Comparison of ENCODE assay signal across 35 cellular contexts in genomic region chr2:155294358-155294757, GRCh38.
"Had no signal": no experiment of that assay in that cellular context is flagged by ENCODE, and none has a peak within 500 bp of the region (broad histone marks: within the 10 kb centered on the region; RNA-seq: fewer than 3 reads in every experiment).

No MANE protein-coding gene starts in this region.

- H3K36me3 Mint-ChIP-seq: activated CD8-positive, alpha-beta memory T cell treated with anti-CD3 and anti-CD28 coated beads, Interleukin-2, amount 10 ng/mL, durations not matched to agents 7 days and 5 days; activated naive CD4-positive, alpha-beta T cell treated with anti-CD3 and anti-CD28 coated beads, Interleukin-2, amount 10 ng/mL, durations not matched to agents 7 days and 5 days; activated naive CD4-positive, alpha-beta T cell treated with anti-CD3 and anti-CD28 coated beads, Interleukin-2, amount 50 U/mL, for 24 hours; activated naive CD8-positive, alpha-beta T cell; activated naive CD8-positive, alpha-beta T cell treated with anti-CD3 and anti-CD28 coated beads, Interleukin-2, amount 10 ng/mL, durations not matched to agents 7 days and 5 days; brain had no signal

- H3K9me3 Mint-ChIP-seq: activated naive CD4-positive, alpha-beta T cell treated with anti-CD3 and anti-CD28 coated beads, Interleukin-2, amount 50 U/mL, for 24 hours; activated naive CD8-positive, alpha-beta T cell treated with anti-CD3 and anti-CD28 coated beads, Interleukin-2, amount 10 ng/mL, durations not matched to agents 7 days and 5 days; activated T-cell treated with anti-CD3 and anti-CD28 coated beads, Interleukin-2, amount 50 U/mL, for 24 hours; activated T-helper 2 cell treated with anti-CD3 and anti-CD28 coated beads, Interferon-gamma antibody, Interleukin-2, Interleukin-4, amounts not matched to agents 10 μg/mL and 5 μg/mL and 100 μg/mL, durations not matched to agents 14 hours and 24 hours and 36 hours had no signal

- ATAC-seq: activated CD8-positive, alpha-beta memory T cell treated with anti-CD3 and anti-CD28 coated beads, Interleukin-2, amount 10 ng/mL, durations not matched to agents 7 days and 5 days; activated CD8-positive, alpha-beta T cell treated with anti-CD3 and anti-CD28 coated beads, Interleukin-2, amount 10 ng/mL, durations not matched to agents 7 days and 5 days; activated naive CD8-positive, alpha-beta T cell treated with anti-CD3 and anti-CD28 coated beads, Interleukin-2, amount 50 U/mL, for 24 hours; T-helper 17 cell had no signal

- H3K4me3 ChIP-seq: ascending aorta, cardiac muscle cell had no signal

- H3K36me3 ChIP-seq: ascending aorta, cardiac muscle cell had no signal

- H3K27ac Mint-ChIP-seq: activated B cell treated with CpG ODN at 0.5 μM for 24 hours; activated CD4-positive, alpha-beta memory T cell treated with anti-CD3 and anti-CD28 coated beads, Interleukin-2, amount 10 ng/mL, durations not matched to agents 7 days and 5 days; activated CD4-positive, alpha-beta T cell treated with anti-CD3 and anti-CD28 coated beads, Interleukin-2, amount 10 ng/mL, durations not matched to agents 24 days and 14 days; activated CD8-positive, alpha-beta memory T cell treated with anti-CD3 and anti-CD28 coated beads, Interleukin-2, amount 10 ng/mL, durations not matched to agents 7 days and 5 days; activated CD8-positive, alpha-beta T cell treated with anti-CD3 and anti-CD28 coated beads, Interleukin-2, amount 10 ng/mL, durations not matched to agents 7 days and 5 days; activated naive CD4-positive, alpha-beta T cell treated with anti-CD3 and anti-CD28 coated beads, Interleukin-2, amount 10 ng/mL, durations not matched to agents 7 days and 5 days; activated naive CD4-positive, alpha-beta T cell treated with anti-CD3 and anti-CD28 coated beads, Interleukin-2, amount 50 U/mL, for 24 hours; activated naive CD8-positive, alpha-beta T cell; activated naive CD8-positive, alpha-beta T cell treated with anti-CD3 and anti-CD28 coated beads, Interleukin-2, amount 10 ng/mL, durations not matched to agents 7 days and 5 days; activated naive CD8-positive, alpha-beta T cell treated with anti-CD3 and anti-CD28 coated beads, Interleukin-2, amount 50 U/mL, for 24 hours; activated T-cell treated with anti-CD3 and anti-CD28 coated beads, Interleukin-2, amount 50 U/mL, for 24 hours; activated T-helper 2 cell treated with anti-CD3 and anti-CD28 coated beads, Interferon-gamma antibody, Interleukin-2, Interleukin-4, amounts not matched to agents 10 μg/mL and 5 μg/mL and 100 μg/mL, durations not matched to agents 14 hours and 24 hours and 36 hours; brain; T-helper 17 cell had no signal

- H3K27me3 Mint-ChIP-seq: activated B cell treated with CpG ODN at 0.5 μM for 24 hours; activated CD4-positive, alpha-beta memory T cell treated with anti-CD3 and anti-CD28 coated beads, Interleukin-2, amount 10 ng/mL, durations not matched to agents 7 days and 5 days; activated CD4-positive, alpha-beta T cell treated with anti-CD3 and anti-CD28 coated beads, Interleukin-2, amount 10 ng/mL, durations not matched to agents 24 days and 14 days; activated CD8-positive, alpha-beta memory T cell treated with anti-CD3 and anti-CD28 coated beads, Interleukin-2, amount 10 ng/mL, durations not matched to agents 7 days and 5 days; activated naive CD4-positive, alpha-beta T cell treated with anti-CD3 and anti-CD28 coated beads, Interleukin-2, amount 10 ng/mL, durations not matched to agents 7 days and 5 days; activated naive CD4-positive, alpha-beta T cell treated with anti-CD3 and anti-CD28 coated beads, Interleukin-2, amount 50 U/mL, for 24 hours; activated naive CD8-positive, alpha-beta T cell; activated naive CD8-positive, alpha-beta T cell treated with anti-CD3 and anti-CD28 coated beads, Interleukin-2, amount 10 ng/mL, durations not matched to agents 7 days and 5 days; activated naive CD8-positive, alpha-beta T cell treated with anti-CD3 and anti-CD28 coated beads, Interleukin-2, amount 50 U/mL, for 24 hours; activated T-cell treated with anti-CD3 and anti-CD28 coated beads, Interleukin-2, amount 50 U/mL, for 24 hours; brain; central memory CD8-positive, alpha-beta T cell; T-helper 17 cell had no signal

- H3K9me3 ChIP-seq: ascending aorta had no signal

- FAIRE-seq: bronchial epithelial cell, TTC549 had no signal

- DNase-seq: activated B cell treated with CpG ODN at 0.5 μM for 24 hours; activated CD4-positive, alpha-beta memory T cell treated with anti-CD3 and anti-CD28 coated beads, Interleukin-2, amount 10 ng/mL, durations not matched to agents 7 days and 5 days; activated CD4-positive, alpha-beta T cell treated with anti-CD3 and anti-CD28 coated beads for 4 hours; activated CD4-positive, alpha-beta T cell treated with anti-CD3 and anti-CD28 coated beads, Interleukin-2, amount 10 ng/mL, durations not matched to agents 24 days and 14 days; activated CD4-positive, alpha-beta T cell treated with anti-CD3 and anti-CD28 coated beads, Interleukin-2, amount 50 U/mL, for 1 hour; activated CD4-positive, alpha-beta T cell treated with anti-CD3 and anti-CD28 coated beads, Interleukin-2, amount 50 U/mL, for 4 hours; activated CD4-positive, CD25-positive, alpha-beta regulatory T cell treated with anti-CD3 and anti-CD28 coated beads, Interleukin-2, amount 50 U/mL, for 72 hours; activated CD8-positive, alpha-beta memory T cell treated with anti-CD3 and anti-CD28 coated beads for 24 hours; activated CD8-positive, alpha-beta memory T cell treated with anti-CD3 and anti-CD28 coated beads, Interleukin-2, amount 10 ng/mL, durations not matched to agents 7 days and 5 days; activated CD8-positive, alpha-beta memory T cell treated with anti-CD3 and anti-CD28 coated beads, Interleukin-2, amount 50 U/mL, for 48 hours; activated CD8-positive, alpha-beta T cell treated with anti-CD3 and anti-CD28 coated beads, Interleukin-2, amount 10 ng/mL, durations not matched to agents 7 days and 5 days; activated effector memory CD4-positive, alpha-beta T cell treated with Interleukin-2 at 50 U/mL for 16 hours; activated gamma-delta T cell; activated naive CD4-positive, alpha-beta T cell treated with anti-CD3 and anti-CD28 coated beads, Interleukin-2, amount 10 ng/mL, durations not matched to agents 7 days and 5 days; activated naive CD4-positive, alpha-beta T cell treated with Interleukin-2 at 50 U/mL for 16 hours; activated naive CD8-positive, alpha-beta T cell treated with anti-CD3 and anti-CD28 coated beads, Interleukin-2, amount 10 ng/mL, durations not matched to agents 7 days and 5 days; activated naive CD8-positive, alpha-beta T cell treated with anti-CD3 and anti-CD28 coated beads, Interleukin-2, amount 50 U/mL, for 24 hours; activated T-cell treated with anti-CD3 and anti-CD28 coated beads, Interleukin-2, amount 50 U/mL, for 24 hours; activated T-cell treated with anti-CD3 and anti-CD28 coated beads, Interleukin-2, amount 50 U/mL, for 48 hours; amygdala; anterior cingulate cortex; caudate nucleus; cerebellar nuclear complex; T-helper 17 cell; T1000 had no signal

- H3K27me3 ChIP-seq: ascending aorta, cardiac muscle cell had no signal

- H3K4me3 Mint-ChIP-seq: activated B cell treated with CpG ODN at 0.5 μM for 24 hours; activated CD4-positive, alpha-beta memory T cell treated with anti-CD3 and anti-CD28 coated beads, Interleukin-2, amount 10 ng/mL, durations not matched to agents 7 days and 5 days; activated CD4-positive, alpha-beta T cell treated with anti-CD3 and anti-CD28 coated beads, Interleukin-2, amount 10 ng/mL, durations not matched to agents 24 days and 14 days; activated CD8-positive, alpha-beta memory T cell treated with anti-CD3 and anti-CD28 coated beads, Interleukin-2, amount 10 ng/mL, durations not matched to agents 7 days and 5 days; activated CD8-positive, alpha-beta T cell treated with anti-CD3 and anti-CD28 coated beads, Interleukin-2, amount 10 ng/mL, durations not matched to agents 7 days and 5 days; activated naive CD4-positive, alpha-beta T cell treated with anti-CD3 and anti-CD28 coated beads, Interleukin-2, amount 10 ng/mL, durations not matched to agents 7 days and 5 days; activated naive CD4-positive, alpha-beta T cell treated with anti-CD3 and anti-CD28 coated beads, Interleukin-2, amount 50 U/mL, for 24 hours; activated naive CD8-positive, alpha-beta T cell; activated naive CD8-positive, alpha-beta T cell treated with anti-CD3 and anti-CD28 coated beads, Interleukin-2, amount 10 ng/mL, durations not matched to agents 7 days and 5 days; activated naive CD8-positive, alpha-beta T cell treated with anti-CD3 and anti-CD28 coated beads, Interleukin-2, amount 50 U/mL, for 24 hours; activated T-cell treated with anti-CD3 and anti-CD28 coated beads, Interleukin-2, amount 50 U/mL, for 24 hours; brain; central memory CD8-positive, alpha-beta T cell; T-helper 17 cell had no signal

- H3K4me1 Mint-ChIP-seq: activated B cell treated with CpG ODN at 0.5 μM for 24 hours; activated CD4-positive, alpha-beta memory T cell treated with anti-CD3 and anti-CD28 coated beads, Interleukin-2, amount 10 ng/mL, durations not matched to agents 7 days and 5 days; activated CD4-positive, alpha-beta T cell treated with anti-CD3 and anti-CD28 coated beads, Interleukin-2, amount 10 ng/mL, durations not matched to agents 24 days and 14 days; activated CD8-positive, alpha-beta memory T cell treated with anti-CD3 and anti-CD28 coated beads, Interleukin-2, amount 10 ng/mL, durations not matched to agents 7 days and 5 days; activated naive CD4-positive, alpha-beta T cell treated with anti-CD3 and anti-CD28 coated beads, Interleukin-2, amount 10 ng/mL, durations not matched to agents 7 days and 5 days; activated naive CD4-positive, alpha-beta T cell treated with anti-CD3 and anti-CD28 coated beads, Interleukin-2, amount 50 U/mL, for 24 hours; activated naive CD8-positive, alpha-beta T cell treated with anti-CD3 and anti-CD28 coated beads, Interleukin-2, amount 10 ng/mL, durations not matched to agents 7 days and 5 days; activated naive CD8-positive, alpha-beta T cell treated with anti-CD3 and anti-CD28 coated beads, Interleukin-2, amount 50 U/mL, for 24 hours; brain; central memory CD8-positive, alpha-beta T cell; T-helper 17 cell had no signal

- H3K27ac ChIP-seq: ascending aorta, cardiac muscle cell, VCaP had no signal

- H3K4me1 ChIP-seq: ascending aorta had no signal
